In genomic region chr6:38143191-38144154, GRCh38 we compare ENCODE assay signal across 12 cellular contexts.
DNase-seq lines count a peak whose midpoint lies in the region; ATAC-seq and TF ChIP-seq lines count a peak whose summit lies in the region.
"Had no signal": no experiment of that assay in that cellular context is flagged by ENCODE, and none has a peak within 500 bp of the region (broad histone marks: within the 10 kb centered on the region; RNA-seq: fewer than 3 reads in every experiment).

No MANE protein-coding gene starts in this region.

- H3K14ac ChIP-seq in mesenchymal stem cell (ENCODE audit: low read length in 2 of 2) = no peak overlapping the region

- intact Hi-C loops in CD14-positive monocyte (cut with micrococcal nuclease) = no loop called here

- peak overlapping the region; percentile 28 for H3K27ac ChIP-seq in mesenchymal stem cell (ENCODE audit: low read length, poor library complexity, severe bottlenecking)
- H3K27ac ChIP-seq: heart right ventricle had no signal

- no peak overlapping the region for H3K4me3 Mint-ChIP-seq in WTC11
- no peak overlapping the region for H3K4me3 Mint-ChIP-seq in CD14-positive monocyte
- no peak overlapping the region for H3K4me3 Mint-ChIP-seq in stimulated activated effector memory CD8-positive, alpha-beta T cell treated with anti-CD3 and anti-CD28 coated beads, Interleukin-12 subunit alpha, Interleukin-12 subunit beta, amount 100 ng/mL, for 72 hours
- H3K4me3 Mint-ChIP-seq: stimulated activated naive CD8-positive, alpha-beta T cell treated with anti-CD3 and anti-CD28 coated beads, Interleukin-15, Interleukin-2, amounts not matched to agents 100 ng/mL and 50 ng/mL, for 24 hours had no signal

- H3K9ac ChIP-seq in mesenchymal stem cell (ENCODE audit: low read length) = no peak overlapping the region

- H3K4me3 ChIP-seq in BJ (ENCODE audit: low read depth, low read length) (no peak overlapping the region), mesenchymal stem cell (ENCODE audit: insufficient read depth in 1 of 2, low read depth in 1 of 2, low read length in 2 of 2) (no peak overlapping the region)
- H3K4me3 ChIP-seq: heart right ventricle had no signal

- H3K36me3 Mint-ChIP-seq in WTC11 (no peaks in the 10 kb centered on the region), CD14-positive monocyte (peaks cover 31 to 41% of the 10 kb centered on the region in 2 donors)
- peaks cover 12% of the 10 kb centered on the region for H3K36me3 Mint-ChIP-seq in stimulated activated effector memory CD8-positive, alpha-beta T cell treated with anti-CD3 and anti-CD28 coated beads, Interleukin-12 subunit alpha, Interleukin-12 subunit beta, amount 100 ng/mL, for 72 hours

- H3K9me3 Mint-ChIP-seq in WTC11 = no peaks in the 10 kb centered on the region
- no peaks in the 10 kb centered on the region for H3K9me3 Mint-ChIP-seq in CD14-positive monocyte
- H3K9me3 Mint-ChIP-seq in stimulated activated effector memory CD8-positive, alpha-beta T cell treated with anti-CD3 and anti-CD28 coated beads, Interleukin-12 subunit alpha, Interleukin-12 subunit beta, amount 100 ng/mL, for 72 hours = no peaks in the 10 kb centered on the region
- H3K9me3 Mint-ChIP-seq: stimulated activated naive CD8-positive, alpha-beta T cell treated with anti-CD3 and anti-CD28 coated beads, Interleukin-15, Interleukin-2, amounts not matched to agents 100 ng/mL and 50 ng/mL, for 24 hours had no signal

- H2AK5ac ChIP-seq in mesenchymal stem cell (ENCODE audit: low read length, severe bottlenecking) = no peak overlapping the region

- peaks cover 65% of the 10 kb centered on the region for H3K79me1 ChIP-seq in mesenchymal stem cell (replicated peaks; ENCODE audit: low read length, poor library complexity, severe bottlenecking)

- H3K27me3 Mint-ChIP-seq in WTC11 (ENCODE audit: low read depth) = no peaks in the 10 kb centered on the region
- peaks cover 0 to under 1% (median 0%) of the 10 kb centered on the region in 3 donors for H3K27me3 Mint-ChIP-seq in CD14-positive monocyte (ENCODE audit: low read depth in 3 of 3)
- H3K27me3 Mint-ChIP-seq: stimulated activated naive CD8-positive, alpha-beta T cell treated with anti-CD3 and anti-CD28 coated beads, Interleukin-15, Interleukin-2, amounts not matched to agents 100 ng/mL and 50 ng/mL, for 24 hours had no signal

- no peak overlapping the region for H2BK12ac ChIP-seq in mesenchymal stem cell (ENCODE audit: low read length in 2 of 2)

- no peak overlapping the region for H3K23ac ChIP-seq in mesenchymal stem cell (ENCODE audit: low read length in 2 of 2)

- H3K4me1 Mint-ChIP-seq in WTC11 (peaks cover 60% of the 10 kb centered on the region), CD14-positive monocyte (peaks cover 6% of the 10 kb centered on the region)
- peaks cover 26% of the 10 kb centered on the region for H3K4me1 Mint-ChIP-seq in stimulated activated effector memory CD8-positive, alpha-beta T cell treated with anti-CD3 and anti-CD28 coated beads, Interleukin-12 subunit alpha, Interleukin-12 subunit beta, amount 100 ng/mL, for 72 hours

- no peak overlapping the region for H3K4me2 ChIP-seq in mesenchymal stem cell (ENCODE audit: low read length, poor library complexity, severe bottlenecking)

- CTCF ChIA-PET in BJ (lab: Yijun Ruan, JAX) = interaction anchor here (0.7 kb wide), 1 partner anchor 343 kb away, joined by 3 read pairs; no protein-coding TSS in a partner anchor
- CTCF ChIA-PET in WTC11 (lab: Charles Lee) = interaction anchor here (1.4 to 2.3 kb wide), 3 partner anchors 26 to 110 kb away, joined by 3 to 8 read pairs (median 4); no protein-coding TSS in a partner anchor

- peaks cover 5% of the 10 kb centered on the region for H3K4me1 ChIP-seq in mesenchymal stem cell (ENCODE audit: control insufficient read depth, insufficient read depth, low read depth, low read length)

- no peak overlapping the region for H4K8ac ChIP-seq in mesenchymal stem cell (ENCODE audit: low read length)

- 89% methylated on average over 6 of the region's 8 CpGs for WGBS in mesenchymal stem cell

- H3K36me3 ChIP-seq in BJ (ENCODE audit: control insufficient read depth, insufficient read depth, low read length) (peaks cover 3% of the 10 kb centered on the region; the same call in 1 of the 2 replicates), mesenchymal stem cell (ENCODE audit: control insufficient read depth in 1 of 2, insufficient read depth in 2 of 2, low read depth in 1 of 2, low read length in 2 of 2) (peaks cover 18 to 39% of the 10 kb centered on the region in 2 experiments)

- H2BK120ac ChIP-seq in mesenchymal stem cell (ENCODE audit: low read depth, low read length) = no peak overlapping the region

- no peak overlapping the region for H2BK15ac ChIP-seq in mesenchymal stem cell (ENCODE audit: low read depth, poor library complexity, severe bottlenecking)

- H3K9me3 ChIP-seq in mesenchymal stem cell (ENCODE audit: control insufficient read depth, low read length) = no peaks in the 10 kb centered on the region
- H3K9me3 ChIP-seq: heart right ventricle had no signal

- POLR2A ChIA-PET in BJ (lab: Charles Lee) = no interaction called here
- POLR2A ChIA-PET in WTC11 (lab: Charles Lee) = no interaction called here

- H2BK5ac ChIP-seq in mesenchymal stem cell (ENCODE audit: low read depth, low read length, poor library complexity, severe bottlenecking) = no peak overlapping the region

- H2AFZ ChIP-seq in mesenchymal stem cell (ENCODE audit: low read depth, low read length) = no peak overlapping the region

- H3K27ac Mint-ChIP-seq in WTC11 (peak overlapping the region; percentile 13), CD14-positive monocyte (peak overlapping the region in 1 of 7 donors; percentile 34)
- no peak overlapping the region for H3K27ac Mint-ChIP-seq in stimulated activated effector memory CD8-positive, alpha-beta T cell treated with anti-CD3 and anti-CD28 coated beads, Interleukin-12 subunit alpha, Interleukin-12 subunit beta, amount 100 ng/mL, for 72 hours
- H3K27ac Mint-ChIP-seq: stimulated activated naive CD8-positive, alpha-beta T cell treated with anti-CD3 and anti-CD28 coated beads, Interleukin-15, Interleukin-2, amounts not matched to agents 100 ng/mL and 50 ng/mL, for 24 hours had no signal

- peak; percentile 1 for DNase-seq in BJ (ENCODE audit: low read depth)
- peak; percentile 38 for DNase-seq in NCI-H1092 treated with DMSO at 0.1 percent for 48 hours (lab: John Stamatoyannopoulos, UW)
- no peak for DNase-seq in WTC11 (ENCODE audit: low spot score)
- no peak for DNase-seq in mesenchymal stem cell
- no peak for DNase-seq in SKM-1 (lab: John Stamatoyannopoulos, UW; ENCODE audit: unreplicated experiment)
- DNase-seq in CD14-positive monocyte (ENCODE audit: low spot score) = no peak
- no peak for DNase-seq in stimulated activated effector memory CD8-positive, alpha-beta T cell treated with anti-CD3 and anti-CD28 coated beads, Interleukin-12 subunit alpha, Interleukin-12 subunit beta, amount 100 ng/mL, for 72 hours (ENCODE audit: low spot score in 2 of 2)
- no peak for DNase-seq in stimulated activated CD8-positive, alpha-beta memory T cell treated with anti-CD3 and anti-CD28 coated beads, Interleukin-4, amount 100 ng/mL, for 48 hours
- DNase-seq: activated CD4-positive, alpha-beta T cell treated with anti-CD3 and anti-CD28 coated beads for 48 hours; heart right ventricle; stimulated activated CD4-positive, alpha-beta T cell treated with anti-CD3 and anti-CD28 coated beads, Interleukin-4, amount 100 ng/mL, for 1 hour had no signal

- TF ChIP-seq CTCF in BJ (IDR thresholded peaks at IDR 0.05; ENCODE audit: insufficient read depth, low read depth, low read length) = no peak
- TF ChIP-seq CTCF in WTC11 (IDR thresholded peaks at IDR 0.05) = no peak
- no peak for TF ChIP-seq CTCF in CD14-positive monocyte (IDR thresholded peaks at IDR 0.05)

- H3K27me3 ChIP-seq in BJ (ENCODE audit: control insufficient read depth, insufficient read depth, low read length) (no peaks in the 10 kb centered on the region), mesenchymal stem cell (ENCODE audit: control insufficient read depth in 1 of 2, insufficient read depth in 1 of 2, low read length in 2 of 2) (no peaks in the 10 kb centered on the region)
- H3K27me3 ChIP-seq: heart right ventricle had no signal

- ATAC-seq in WTC11 = no peak
- no peak for ATAC-seq in stimulated activated effector memory CD8-positive, alpha-beta T cell treated with anti-CD3 and anti-CD28 coated beads, Interleukin-12 subunit alpha, Interleukin-12 subunit beta, amount 100 ng/mL, for 72 hours

- H3K4ac ChIP-seq in mesenchymal stem cell (ENCODE audit: low read depth in 1 of 2, low read length in 2 of 2) = no peak overlapping the region

- H3K18ac ChIP-seq in mesenchymal stem cell (ENCODE audit: low read depth in 1 of 2, low read length in 2 of 2) = no peak overlapping the region

- H4K91ac ChIP-seq in mesenchymal stem cell (ENCODE audit: low read length) = no peak overlapping the region

TF ChIP-seq in WTC11, 78 proteins besides CTCF, POLR2A, EP300 and RAD21:
- TF ChIP-seq ZNF232 (CRISPR knock-in tag; IDR thresholded peaks at IDR 0.05) (no peak), ZNF317 (CRISPR knock-in tag; IDR thresholded peaks at IDR 0.05; ENCODE audit: borderline replicate concordance, low read depth) (no peak), EMX1 (CRISPR knock-in tag; IDR thresholded peaks at IDR 0.05) (no peak), SMAD4 (CRISPR knock-in tag; IDR thresholded peaks at IDR 0.05) (no peak)

Comparison
In these comparisons a context has a peak if more than half of its experiments do, and no peak if none do; other contexts are left out.
1. DNase-seq: peak in BJ (single experiment) and NCI-H1092 treated with DMSO at 0.1 percent for 48 hours (single experiment); none in WTC11 (single experiment), mesenchymal stem cell (single experiment), SKM-1 (single experiment), CD14-positive monocyte (single experiment), stimulated activated effector memory CD8-positive, alpha-beta T cell treated with anti-CD3 and anti-CD28 coated beads, Interleukin-12 subunit alpha, Interleukin-12 subunit beta, amount 100 ng/mL, for 72 hours (0 of 2) and stimulated activated CD8-positive, alpha-beta memory T cell treated with anti-CD3 and anti-CD28 coated beads, Interleukin-4, amount 100 ng/mL, for 48 hours (single experiment).